26 cellular contexts compared by ENCODE assay signal in genomic region chr4:100762738-100763137, GRCh38.
"Had no signal": no experiment of that assay in that cellular context is flagged by ENCODE, and none has a peak within 500 bp of the region (broad histone marks: within the 10 kb centered on the region; RNA-seq: fewer than 3 reads in every experiment).

No MANE protein-coding gene starts in this region.

- H3K4me1 ChIP-seq: parathyroid adenoma, psoas muscle, right lobe of liver, sigmoid colon, stomach, thyroid gland, tibial nerve, upper lobe of left lung had no signal

- H3K36me3 ChIP-seq: neutrophil, right lobe of liver, sigmoid colon, stomach, thoracic aorta, thyroid gland, tibial nerve, upper lobe of left lung had no signal

- H2AFZ ChIP-seq: parathyroid adenoma had no signal

- ATAC-seq: naive thymus-derived CD8-positive, alpha-beta T cell; natural killer cell treated with Interleukin-12 subunit alpha and Interleukin-12 subunit beta and Interleukin-15 and Interleukin-18, amount 100 ng/mL, for 72 hours; psoas muscle; right cardiac atrium; right lobe of liver; stimulated activated effector memory CD8-positive, alpha-beta T cell treated with anti-CD3 and anti-CD28 coated beads, Interleukin-12 subunit alpha, Interleukin-12 subunit beta, amount 100 ng/mL, for 72 hours; stimulated activated naive B cell treated with anti-CD40 and anti-IgM and Interleukin-4, amounts not matched to agents 10 μg/mL and 1 μg/mL and 100 μg/mL, for 72 hours had no signal

- H3K27me3 ChIP-seq: neutrophil, right lobe of liver, sigmoid colon, stomach, thyroid gland, tibial nerve, upper lobe of left lung had no signal

- H3K9ac ChIP-seq: parathyroid adenoma had no signal

- H3K4me3 ChIP-seq: psoas muscle, right lobe of liver, sigmoid colon, stomach, thoracic aorta, thyroid gland, tibial nerve, upper lobe of left lung had no signal

- DNase-seq: naive thymus-derived CD8-positive, alpha-beta T cell; nephron progenitor cell; nucleus accumbens; posterior cingulate gyrus; psoas muscle; right cardiac atrium; right lobe of liver; sigmoid colon; small intestine; stimulated activated CD4-positive, alpha-beta T cell treated with anti-CD3 and anti-CD28 coated beads, Interleukin-15, amount 100 ng/mL, for 24 hours; stimulated activated CD4-positive, alpha-beta T cell treated with anti-CD3 and anti-CD28 coated beads, Interleukin-2, amount 100 ng/mL, for 24 hours; stimulated activated CD4-positive, alpha-beta T cell treated with anti-CD3 and anti-CD28 coated beads, Interleukin-2, amount 100 ng/mL, for 48 hours; stimulated activated CD4-positive, alpha-beta T cell treated with anti-CD3 and anti-CD28 coated beads, Interleukin-4, amount 100 ng/mL, for 24 hours; stimulated activated naive B cell treated with anti-CD40 and anti-IgM and Interleukin-4, amounts not matched to agents 10 μg/mL and 1 μg/mL and 100 μg/mL, for 72 hours; stimulated activated naive CD4-positive, alpha-beta T cell treated with Interleukin-2 at 50 U/mL for 16 hours; stomach; thyroid gland; trophoblast cell; upper lobe of left lung had no signal

- H3K27ac ChIP-seq: parathyroid adenoma, psoas muscle, right lobe of liver, sigmoid colon, stomach, thoracic aorta, thyroid gland, tibial nerve, upper lobe of left lung had no signal

- H3K9me3 ChIP-seq: neutrophil, psoas muscle, thyroid gland, upper lobe of left lung had no signal

- H3K79me2 ChIP-seq: parathyroid adenoma had no signal

- FAIRE-seq: urothelium cell line had no signal
